In the genomic region with DNA sequence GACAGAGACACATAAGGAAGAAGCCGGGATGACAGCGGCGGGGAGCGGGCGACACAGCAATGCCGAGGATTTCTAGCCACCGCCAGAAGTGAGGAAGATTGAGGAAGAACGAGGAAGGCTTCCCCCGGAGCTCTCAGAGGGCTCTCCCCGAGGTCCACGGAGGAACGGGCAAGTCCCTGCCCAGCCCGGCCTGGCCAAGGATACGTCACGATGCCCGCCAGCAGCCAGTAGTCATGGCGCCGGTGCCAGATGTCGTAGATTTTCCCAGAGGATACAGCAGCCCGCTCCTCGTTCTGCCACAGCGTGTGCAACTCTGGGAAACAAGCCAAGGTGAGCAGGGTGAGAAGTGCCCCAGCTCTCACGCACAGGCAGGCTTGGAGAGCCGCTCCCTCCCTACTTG, we compare ENCODE assay signal across 19 cellular contexts.
A peak's percentile ranks its signal among the peaks of the same experiment; 100 is the strongest.
DNase-seq lines count a peak whose midpoint lies in the region; ATAC-seq and TF ChIP-seq lines count a peak whose summit lies in the region.
"Had no signal": no experiment of that assay in that cellular context is flagged by ENCODE, and none has a peak within 500 bp of the region (broad histone marks: within the 10 kb centered on the region; RNA-seq: fewer than 3 reads in every experiment).

No MANE protein-coding gene starts in this region.

- intact Hi-C loops in lower lobe of right lung (cut with DNase I), result no loop called here

- H3K9me3 Mint-ChIP-seq in nephron progenitor cell, result peaks cover 16% of the 10 kb centered on the region

- H3K36me3 ChIP-seq in lower lobe of right lung, result no peaks in the 10 kb centered on the region
- H3K36me3 ChIP-seq: ascending aorta, left lung, stomach had no signal

- no peaks in the 10 kb centered on the region for H3K9me3 ChIP-seq in lower lobe of right lung
- H3K9me3 ChIP-seq: ascending aorta, left lung had no signal

- H3K4me1 ChIP-seq in lower lobe of right lung, result no peaks in the 10 kb centered on the region
- H3K4me1 ChIP-seq: ascending aorta, left lung, stomach had no signal

- H3K27ac ChIP-seq in lower lobe of right lung, result no peak overlapping the region
- H3K27ac ChIP-seq: 22Rv1, ascending aorta, left lung, stomach had no signal

- H3K27me3 ChIP-seq in lower lobe of right lung (ENCODE audit: low read depth), result peaks cover 28% of the 10 kb centered on the region
- H3K27me3 ChIP-seq: ascending aorta had no signal

- TF ChIP-seq CTCF in lower lobe of right lung (IDR thresholded peaks at IDR 0.05) (no peak), nephron progenitor cell (IDR thresholded peaks at IDR 0.05) (no peak)

- peak in 2 of 3 experiments; percentile 16 to 85 for DNase-seq in NCI-H1417 (lab: John Stamatoyannopoulos, UW)
- DNase-seq in NCI-H1417 treated with DMSO at 0.1 percent for 48 hours (lab: John Stamatoyannopoulos, UW), result no peak
- DNase-seq in NCI-H1105 treated with DMSO at 0.1 percent for 48 hours (lab: John Stamatoyannopoulos, UW), result peak; percentile 81
- peak; percentile 84 to 91 for DNase-seq in NCI-H524 (lab: John Stamatoyannopoulos, UW)
- DNase-seq in lower lobe of right lung, result peak; percentile 43
- DNase-seq in LoVo (ENCODE audit: low spot score), result no peak
- no peak for DNase-seq in nephron progenitor cell
- DNase-seq: activated CD4-positive, alpha-beta T cell treated with anti-CD3 and anti-CD28 coated beads, Interleukin-2, amount 50 U/mL, for 4 hours; CD4-positive, alpha-beta memory T cell; dermis blood vessel endothelial cell; RPMI8226; stomach; T1000 had no signal

- no peak overlapping the region for H3K27ac Mint-ChIP-seq in nephron progenitor cell
- H3K27ac Mint-ChIP-seq: activated T-helper 17 cell treated with anti-CD3 and anti-CD28 coated beads, Interleukin-2, amount 50 U/mL, for 72 hours; CD4-positive, alpha-beta memory T cell; nephron had no signal

- H3K4me3 ChIP-seq in lower lobe of right lung, result no peak overlapping the region
- H3K4me3 ChIP-seq: ascending aorta, left lung, stomach had no signal

- ATAC-seq in lower lobe of right lung (peak in 1 of 2 donors; percentile 32), HG03439 (IDR thresholded peaks at IDR 0.05; ENCODE audit: unreplicated experiment) (no peak)
- ATAC-seq: activated T-helper 17 cell treated with anti-CD3 and anti-CD28 coated beads, Interleukin-2, amount 50 U/mL, for 72 hours; left lung had no signal

- H3K4me1 Mint-ChIP-seq in nephron progenitor cell, result no peaks in the 10 kb centered on the region
- H3K4me1 Mint-ChIP-seq: nephron had no signal

- H3K27me3 Mint-ChIP-seq in nephron progenitor cell (ENCODE audit: low read depth, poor library complexity), result peaks cover 66% of the 10 kb centered on the region

- no peak overlapping the region for H3K4me3 Mint-ChIP-seq in nephron progenitor cell
- H3K4me3 Mint-ChIP-seq: activated T-helper 17 cell treated with anti-CD3 and anti-CD28 coated beads, Interleukin-2, amount 50 U/mL, for 72 hours; CD4-positive, alpha-beta memory T cell; nephron had no signal

- H3K36me3 Mint-ChIP-seq in nephron progenitor cell (ENCODE audit: low read depth), result no peaks in the 10 kb centered on the region
- H3K36me3 Mint-ChIP-seq: CD4-positive, alpha-beta memory T cell had no signal

Comparison
In these comparisons a context has a peak if more than half of its experiments do, and no peak if none do; other contexts are left out.
1. DNase-seq: peak in NCI-H1417 (2 of 3), NCI-H1105 treated with DMSO at 0.1 percent for 48 hours (single experiment), NCI-H524 (2 of 2) and lower lobe of right lung (single experiment); none in NCI-H1417 treated with DMSO at 0.1 percent for 48 hours (single experiment), LoVo (single experiment) and nephron progenitor cell (single experiment).